In the genomic region with DNA sequence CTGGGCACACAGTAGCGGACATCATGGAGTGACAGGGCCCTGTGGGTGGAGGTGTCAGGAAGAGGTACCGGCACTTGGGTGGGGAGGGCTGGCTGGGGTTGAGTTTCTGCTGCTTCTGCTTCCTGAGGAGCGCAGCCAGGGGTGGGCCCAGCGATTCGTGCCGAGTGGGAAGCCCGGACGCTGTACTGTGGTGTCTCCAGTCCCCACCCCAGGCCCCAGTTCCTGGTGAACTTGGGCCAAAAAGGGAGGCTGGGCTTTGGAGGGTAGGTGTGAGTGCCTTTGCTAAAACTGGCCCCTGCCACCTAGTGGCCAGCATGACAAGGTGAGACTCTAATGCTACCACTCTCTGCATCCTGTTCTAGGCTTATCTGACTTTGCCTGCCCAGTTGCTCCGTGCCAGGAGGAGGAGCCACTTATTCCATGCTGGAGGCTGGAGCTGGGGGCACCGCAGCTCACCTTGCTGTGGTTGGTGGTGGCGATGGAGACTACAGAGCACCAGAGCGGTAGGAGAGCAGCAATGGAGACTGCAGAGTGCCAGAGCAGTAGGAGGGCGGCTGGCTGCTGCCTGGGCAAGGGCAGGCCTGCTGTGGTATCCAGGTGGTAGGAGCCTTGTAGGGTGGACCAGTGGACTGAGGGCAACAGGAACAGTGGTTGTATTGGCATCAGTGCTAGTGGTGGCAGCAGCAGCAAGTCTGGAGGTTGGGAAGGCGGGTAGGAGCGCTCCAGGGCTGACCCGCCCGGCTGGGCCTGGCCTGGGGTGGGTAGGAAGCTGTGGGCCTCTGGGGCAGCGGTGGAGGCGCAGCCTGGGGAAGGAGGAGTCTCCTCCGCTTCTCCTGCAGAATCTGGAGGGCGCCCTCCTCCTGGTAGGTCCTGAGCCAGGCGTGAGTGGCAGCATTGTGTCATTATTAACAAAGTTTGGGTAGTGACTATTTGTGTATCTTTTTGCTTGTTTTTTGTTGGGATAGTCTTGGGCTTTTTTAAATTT, we compare ENCODE assay signal across 9 cellular contexts. TPM values are rescaled to one million over a fixed set of nuclear protein-coding genes. Genes with fewer than 3 reads are reported as not detected.
DNase-seq lines count a peak whose midpoint lies in the region; ATAC-seq, FAIRE-seq and TF ChIP-seq lines count a peak whose summit lies in the region.
"Had no signal": no experiment of that assay in that cellular context is flagged by ENCODE, and none has a peak within 500 bp of the region (broad histone marks: within the 10 kb centered on the region; RNA-seq: fewer than 3 reads in every experiment).

No MANE protein-coding gene starts in this region.

- H4K20me1 ChIP-seq in OCI-LY1 (ENCODE audit: insufficient read depth, low read length): no peaks in the 10 kb centered on the region
- no peaks in the 10 kb centered on the region for H4K20me1 ChIP-seq in HepG2 (ENCODE audit: insufficient read depth, low read length)

- H3K9ac ChIP-seq in OCI-LY1 (ENCODE audit: low read length) (no peak overlapping the region), HepG2 (ENCODE audit: insufficient read depth, low read depth, low read length) (no peak overlapping the region)

- no peaks in the 10 kb centered on the region for H3K79me2 ChIP-seq in OCI-LY1 (ENCODE audit: insufficient read depth, low read length)
- H3K79me2 ChIP-seq in HepG2 (ENCODE audit: insufficient read depth, low read length): no peaks in the 10 kb centered on the region

- H3K4me3 ChIP-seq in AG10803 (ENCODE audit: low read length): no peak overlapping the region
- H3K4me3 ChIP-seq in OCI-LY1 (ENCODE audit: low read depth, low read length, poor library complexity, severe bottlenecking): no peak overlapping the region
- H3K4me3 ChIP-seq in HepG2 (replicated peaks in 1 of 3; ENCODE audit: insufficient read depth in 1 of 3, low read depth in 2 of 3, low read length in 3 of 3): peak overlapping the region in 1 of 3 experiments; percentile 12; a peak in 2 of 6 replicates

- TF ChIP-seq EP300 in HepG2 (IDR thresholded peaks at IDR 0.05; ENCODE audit: low read depth in 2 of 2, low read length in 2 of 2): no peak
- no peak for TF ChIP-seq EP300 in HepG2 (CRISPR knock-in tag; IDR thresholded peaks at IDR 0.05; ENCODE audit: borderline replicate concordance)

- H3K27me3 ChIP-seq in OCI-LY1 (ENCODE audit: insufficient read depth, low read length) (no peaks in the 10 kb centered on the region), HepG2 (ENCODE audit: control insufficient read depth in 1 of 2, insufficient read depth in 2 of 2, low read length in 2 of 2) (no peaks in the 10 kb centered on the region; a peak in 1 of 5 replicates)

- H3F3A ChIP-seq in OCI-LY1 (ENCODE audit: insufficient read depth, low read length): no peaks in the 10 kb centered on the region

- peak; percentile 28; the same call in 1 of the 2 replicates for TF ChIP-seq RAD21 in HepG2 (CRISPR knock-in tag; IDR thresholded peaks at IDR 0.05)

- no peak overlapping the region for H2AFZ ChIP-seq in OCI-LY1 (ENCODE audit: low read length)
- H2AFZ ChIP-seq in HepG2 (ENCODE audit: low read length): no peak overlapping the region

- H3K9me3 ChIP-seq in OCI-LY1 (ENCODE audit: low read length): no peaks in the 10 kb centered on the region
- no peaks in the 10 kb centered on the region for H3K9me3 ChIP-seq in HepG2 (ENCODE audit: low read length)

- ATAC-seq in HepG2 (peak; percentile 53), HG03025 (IDR thresholded peaks at IDR 0.05; ENCODE audit: low FRiP score, unreplicated experiment) (no peak)

- intact Hi-C loops in HepG2 (cut with micrococcal nuclease; ENCODE audit: unreplicated experiment): no loop called here

- CTCF ChIA-PET in HepG2 (lab: Yijun Ruan, JAX; ENCODE audit: low intra/inter-chr PET ratio, low total read pairs): interaction anchor here (1.1 kb wide), 1 partner anchor 59 kb away, joined by 5 read pairs; no protein-coding TSS in a partner anchor

- POLR2A ChIA-PET in HepG2 (lab: Yijun Ruan, JAX): no interaction called here

- in situ Hi-C loops in HepG2 (cut with HindIII; ENCODE audit: extremely low pct_ligation_motif_present, low pct_unique_long_range_greater_than_20kb): no loop called here

- TF ChIP-seq POLR2A in GM12891 (IDR thresholded peaks at IDR 0.05; ENCODE audit: low read depth, low read length): no peak
- no peak for TF ChIP-seq POLR2A in HepG2 (IDR thresholded peaks at IDR 0.05; ENCODE audit: insufficient read depth in 1 of 2, low read depth in 2 of 2, low read length in 2 of 2)

- no TSS peak for BruUV-seq in HepG2 (replicated peaks; lab: Mats Ljungman, UMichigan)

- no peak overlapping the region for H3K27ac ChIP-seq in OCI-LY1 (ENCODE audit: low read depth, low read length, poor library complexity, severe bottlenecking)
- no peak overlapping the region for H3K27ac ChIP-seq in HepG2 (ENCODE audit: extremely low read length, insufficient read depth, low read length)

- FAIRE-seq in GM12891 (lab: Jason Lieb, UNC) (peak; percentile 72), HepG2 (lab: Jason Lieb, UNC) (peak; percentile 65)
- FAIRE-seq: endometrium had no signal

- WGBS in HepG2 (ENCODE audit: low lambda C conversion rate): 51% methylated on average over 21 of the region's 22 CpGs

- H3K4me1 ChIP-seq in OCI-LY1 (ENCODE audit: insufficient read depth, low read length, severe bottlenecking): no peaks in the 10 kb centered on the region
- H3K4me1 ChIP-seq in HepG2 (ENCODE audit: insufficient read depth, low read length): peaks cover 26% of the 10 kb centered on the region

- H3K9me2 ChIP-seq in OCI-LY1 (ENCODE audit: low read depth, low read length): no peaks in the 10 kb centered on the region

- H3K36me3 ChIP-seq in OCI-LY1 (ENCODE audit: insufficient read depth, low read length): no peaks in the 10 kb centered on the region
- no peaks in the 10 kb centered on the region for H3K36me3 ChIP-seq in HepG2 (replicated peaks in 1 of 2; ENCODE audit: control insufficient read depth in 1 of 2, insufficient read depth in 2 of 2, low read length in 2 of 2)

- no peak overlapping the region for H3K4me2 ChIP-seq in OCI-LY1 (ENCODE audit: low read length)
- H3K4me2 ChIP-seq in HepG2 (ENCODE audit: low read depth, low read length): peak overlapping the region; percentile 37

- peak; percentile 54 for TF ChIP-seq CTCF in AG10803 (conservative IDR thresholded peaks at IDR 0.05; ENCODE audit: low read length)
- peak; percentile 61 for TF ChIP-seq CTCF in OCI-LY1 (IDR thresholded peaks at IDR 0.05; ENCODE audit: low read length)
- peak; percentile 70 for TF ChIP-seq CTCF in HepG2 (CRISPR knock-in tag; IDR thresholded peaks at IDR 0.05)

- peak; percentile 12 for DNase-seq in AG10803 (ENCODE audit: low read depth)
- DNase-seq in GM12891 (ENCODE audit: insufficient read length, low spot score): no peak
- peak; percentile 18 for DNase-seq in astrocyte of the hippocampus (ENCODE audit: low read depth, low spot score)
- peak; percentile 41 for DNase-seq in HepG2 (ENCODE audit: low spot score)
- no peak for DNase-seq in pons (ENCODE audit: low spot score)
- no peak for DNase-seq in stimulated activated naive CD4-positive, alpha-beta T cell treated with Interleukin-2 at 50 U/mL for 16 hours (lab: John Stamatoyannopoulos, UW)

RNA-seq across cellular contexts. Expression of a gene that starts 2.2 kb away (rescaled TPM):
- polyA plus RNA-seq in GM12891 (2012; ENCODE audit: low read depth, missing spikeins): not detected
- total RNA-seq in HepG2 (2016; rRNA removed; fragmentation: Illumina TruSeq; extraction: Trizol): not detected in 2 replicates
- not detected in 2 replicates for total RNA-seq in HepG2 (2016; cell fraction: cytosol; rRNA removed; fragmentation: Illumina TruSeq; extraction: Trizol; ENCODE audit: low read depth)
- total RNA-seq in HepG2 (2016; cell fraction: insoluble cytoplasmic fraction; rRNA removed; fragmentation: Illumina TruSeq; extraction: Trizol): not detected in 2 replicates
- not detected in 2 replicates for total RNA-seq in HepG2 (2016; cell fraction: membrane; rRNA removed; fragmentation: Illumina TruSeq; extraction: Trizol)
- total RNA-seq in HepG2 (2016; cell fraction: nucleus; rRNA removed; fragmentation: Illumina TruSeq; extraction: Trizol): not detected in 2 replicates
- not detected in 2 replicates for polyA plus RNA-seq in HepG2 (2011; rRNA removed)
- not detected in 2 replicates for polyA plus RNA-seq in HepG2 (2011; cell fraction: cytosol; rRNA removed)
- not detected in 2 replicates for polyA plus RNA-seq in HepG2 (2011; cell fraction: nucleus; rRNA removed)
- polyA plus RNA-seq in HepG2 (2012): not detected in 2 replicates
- polyA plus RNA-seq in HepG2 (2016; cell fraction: cytosol; fragmentation: Illumina TruSeq; extraction: Trizol; ENCODE audit: low read depth): not detected in 2 replicates
- polyA plus RNA-seq in HepG2 (2016; cell fraction: insoluble cytoplasmic fraction; fragmentation: Illumina TruSeq; extraction: Trizol; ENCODE audit: low read depth): not detected in 2 replicates
- not detected in 2 replicates for polyA plus RNA-seq in HepG2 (2016; cell fraction: membrane; fragmentation: Illumina TruSeq; extraction: Trizol; ENCODE audit: low read depth)
- not detected in 2 replicates for polyA plus RNA-seq in HepG2 (2016; cell fraction: nucleus; fragmentation: Illumina TruSeq; extraction: Trizol; ENCODE audit: insufficient read depth, low read depth)
- not detected in 2 replicates for polyA minus RNA-seq in HepG2 (2011; rRNA and poly(A)+ RNA removed; ENCODE audit: low replicate concordance)
- not detected in 2 replicates for polyA minus RNA-seq in HepG2 (2011; cell fraction: cytosol; rRNA and poly(A)+ RNA removed)
- not detected in 2 replicates for polyA minus RNA-seq in HepG2 (2011; cell fraction: nucleus; rRNA and poly(A)+ RNA removed)

RNA-seq across cellular contexts. Expression of a gene that starts 48.0 kb away (rescaled TPM):
- not detected for polyA plus RNA-seq in GM12891 (2012; ENCODE audit: low read depth, missing spikeins)
- total RNA-seq in HepG2 (2016; rRNA removed; fragmentation: Illumina TruSeq; extraction: Trizol): not detected in 2 replicates
- total RNA-seq in HepG2 (2016; cell fraction: cytosol; rRNA removed; fragmentation: Illumina TruSeq; extraction: Trizol; ENCODE audit: low read depth): not detected in 2 replicates
- not detected in 2 replicates for total RNA-seq in HepG2 (2016; cell fraction: insoluble cytoplasmic fraction; rRNA removed; fragmentation: Illumina TruSeq; extraction: Trizol)
- total RNA-seq in HepG2 (2016; cell fraction: membrane; rRNA removed; fragmentation: Illumina TruSeq; extraction: Trizol): not detected in 2 replicates
- not detected in 2 replicates for total RNA-seq in HepG2 (2016; cell fraction: nucleus; rRNA removed; fragmentation: Illumina TruSeq; extraction: Trizol)
- not detected in 2 replicates for polyA plus RNA-seq in HepG2 (2011; rRNA removed)
- not detected in 2 replicates for polyA plus RNA-seq in HepG2 (2011; cell fraction: cytosol; rRNA removed)
- polyA plus RNA-seq in HepG2 (2011; cell fraction: nucleus; rRNA removed): not detected in 2 replicates
- not detected in 2 replicates for polyA plus RNA-seq in HepG2 (2012)
- not detected in 2 replicates for polyA plus RNA-seq in HepG2 (2016; cell fraction: cytosol; fragmentation: Illumina TruSeq; extraction: Trizol; ENCODE audit: low read depth)
- not detected in 2 replicates for polyA plus RNA-seq in HepG2 (2016; cell fraction: insoluble cytoplasmic fraction; fragmentation: Illumina TruSeq; extraction: Trizol; ENCODE audit: low read depth)
- not detected in 2 replicates for polyA plus RNA-seq in HepG2 (2016; cell fraction: membrane; fragmentation: Illumina TruSeq; extraction: Trizol; ENCODE audit: low read depth)
- not detected in 2 replicates for polyA plus RNA-seq in HepG2 (2016; cell fraction: nucleus; fragmentation: Illumina TruSeq; extraction: Trizol; ENCODE audit: insufficient read depth, low read depth)
- not detected in 2 replicates for polyA minus RNA-seq in HepG2 (2011; rRNA and poly(A)+ RNA removed; ENCODE audit: low replicate concordance)
- not detected in 2 replicates for polyA minus RNA-seq in HepG2 (2011; cell fraction: cytosol; rRNA and poly(A)+ RNA removed)
- polyA minus RNA-seq in HepG2 (2011; cell fraction: nucleus; rRNA and poly(A)+ RNA removed): not detected in 2 replicates

RNA-seq across cellular contexts. Expression of a gene that starts 48.1 kb away (rescaled TPM):
- polyA plus RNA-seq in GM12891 (2012; ENCODE audit: low read depth, missing spikeins): not detected
- total RNA-seq in HepG2 (2016; rRNA removed; fragmentation: Illumina TruSeq; extraction: Trizol): not detected in 2 replicates
- total RNA-seq in HepG2 (2016; cell fraction: cytosol; rRNA removed; fragmentation: Illumina TruSeq; extraction: Trizol; ENCODE audit: low read depth): not detected in 2 replicates
- total RNA-seq in HepG2 (2016; cell fraction: insoluble cytoplasmic fraction; rRNA removed; fragmentation: Illumina TruSeq; extraction: Trizol): not detected in 2 replicates
- total RNA-seq in HepG2 (2016; cell fraction: membrane; rRNA removed; fragmentation: Illumina TruSeq; extraction: Trizol): not detected in 2 replicates
- total RNA-seq in HepG2 (2016; cell fraction: nucleus; rRNA removed; fragmentation: Illumina TruSeq; extraction: Trizol): not detected in 2 replicates
- polyA plus RNA-seq in HepG2 (2011; rRNA removed): not detected in 2 replicates
- polyA plus RNA-seq in HepG2 (2011; cell fraction: cytosol; rRNA removed): not detected in 2 replicates
- not detected in 2 replicates for polyA plus RNA-seq in HepG2 (2011; cell fraction: nucleus; rRNA removed)
- not detected in 2 replicates for polyA plus RNA-seq in HepG2 (2012)
- polyA plus RNA-seq in HepG2 (2016; cell fraction: cytosol; fragmentation: Illumina TruSeq; extraction: Trizol; ENCODE audit: low read depth): not detected in 2 replicates
- not detected in 2 replicates for polyA plus RNA-seq in HepG2 (2016; cell fraction: insoluble cytoplasmic fraction; fragmentation: Illumina TruSeq; extraction: Trizol; ENCODE audit: low read depth)
- polyA plus RNA-seq in HepG2 (2016; cell fraction: membrane; fragmentation: Illumina TruSeq; extraction: Trizol; ENCODE audit: low read depth): not detected in 2 replicates
- not detected in 2 replicates for polyA plus RNA-seq in HepG2 (2016; cell fraction: nucleus; fragmentation: Illumina TruSeq; extraction: Trizol; ENCODE audit: insufficient read depth, low read depth)
- not detected in 2 replicates for polyA minus RNA-seq in HepG2 (2011; rRNA and poly(A)+ RNA removed; ENCODE audit: low replicate concordance)
- polyA minus RNA-seq in HepG2 (2011; cell fraction: cytosol; rRNA and poly(A)+ RNA removed): not detected in 2 replicates
- polyA minus RNA-seq in HepG2 (2011; cell fraction: nucleus; rRNA and poly(A)+ RNA removed): not detected in 2 replicates

Comparison
In these comparisons a context has a peak if more than half of its experiments do, and no peak if none do; other contexts are left out.
1. DNase-seq: peak in AG10803 (single experiment), astrocyte of the hippocampus (single experiment) and HepG2 (single experiment); none in GM12891 (single experiment), pons (single experiment) and stimulated activated naive CD4-positive, alpha-beta T cell treated with Interleukin-2 at 50 U/mL for 16 hours (single experiment).
2. Peak in every context shown above with its lines, with median percentiles within 50 percentile points of each other: CTCF ChIP-seq.